1 cellular context compared by ENCODE assay signal in the genomic region with DNA sequence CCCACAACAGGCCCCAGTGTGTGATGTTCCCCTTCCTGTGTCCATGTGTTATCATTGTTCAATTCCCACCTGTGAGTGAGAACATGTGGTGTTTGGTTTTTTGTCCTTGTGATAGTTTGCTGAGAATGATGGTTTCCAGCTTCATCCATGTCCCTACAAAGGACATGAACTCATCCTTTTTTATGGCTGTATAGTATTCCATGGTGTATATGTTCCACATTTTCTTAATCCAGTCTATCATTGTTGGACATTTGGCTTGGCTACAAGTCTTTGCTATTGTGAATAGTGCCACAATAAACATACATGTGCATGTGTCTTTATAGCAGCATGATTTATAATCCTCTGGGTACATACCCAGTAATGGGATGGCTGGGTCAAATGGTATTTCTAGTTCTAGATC. TPM values are rescaled to one million over a fixed set of nuclear protein-coding genes. Genes with fewer than 3 reads are reported as not detected.
"Had no signal": no experiment of that assay in that cellular context is flagged by ENCODE, and none has a peak within 500 bp of the region (broad histone marks: within the 10 kb centered on the region; RNA-seq: fewer than 3 reads in every experiment).

No MANE protein-coding gene starts in this region.

RNA-seq across cellular contexts. Expression of a gene that starts 13.6 kb away (rescaled TPM):
- polyA plus RNA-seq: neural cell had no signal
